ENCODE assay signal across 11 cellular contexts in genomic region chr1:160797163-160797797, GRCh38. TPM values are rescaled to one million over a fixed set of nuclear protein-coding genes. Genes with fewer than 3 reads are reported as not detected.
DNase-seq lines count a peak whose midpoint lies in the region; ATAC-seq and TF ChIP-seq lines count a peak whose summit lies in the region.
"Had no signal": no experiment of that assay in that cellular context is flagged by ENCODE, and none has a peak within 500 bp of the region (broad histone marks: within the 10 kb centered on the region; RNA-seq: fewer than 3 reads in every experiment).

No MANE protein-coding gene starts in this region.

- TF ChIP-seq CTCF in GM12864 (IDR thresholded peaks at IDR 0.05; ENCODE audit: low read depth, low read length, missing control alignments) = no peak
- no peak for TF ChIP-seq CTCF in GM20000 (IDR thresholded peaks at IDR 0.05; ENCODE audit: extremely low read depth, missing control alignments)
- no peak for TF ChIP-seq CTCF in gastrocnemius medialis (IDR thresholded peaks at IDR 0.05 in 4 of 5, conservative IDR thresholded peaks at IDR 0.05 in 1 of 5)

- CTCF ChIA-PET in T-cell (lab: Charles Lee) = interaction anchor here (0.6 to 3.9 kb wide), 16 partner anchors 9 to 481 kb away, joined by 3 to 19 read pairs (median 4); partner anchors contain the start of gene ITLN2 (in 1 of the 2)

- no peaks in the 10 kb centered on the region for H3K27me3 Mint-ChIP-seq in T-cell
- no peaks in the 10 kb centered on the region for H3K27me3 Mint-ChIP-seq in naive B cell

- no peak overlapping the region for H3K27ac ChIP-seq in gastrocnemius medialis

- no peaks in the 10 kb centered on the region for H3K36me3 ChIP-seq in gastrocnemius medialis

- in situ Hi-C loops in gastrocnemius medialis (cut with MboI; ENCODE audit: low sequenced_read_pairs in 4 of 4) = no loop called here

- no peak for ATAC-seq in T-cell (replicated peaks in 1 of 4)
- ATAC-seq in naive B cell (ENCODE audit: low read depth in 2 of 2) = peak; percentile 5 to 8
- no peak for ATAC-seq in gastrocnemius medialis
- ATAC-seq in HG03039 (IDR thresholded peaks at IDR 0.05; ENCODE audit: unreplicated experiment) = no peak

- no peaks in the 10 kb centered on the region for H3K4me1 ChIP-seq in gastrocnemius medialis

- H3K27me3 ChIP-seq in gastrocnemius medialis = no peaks in the 10 kb centered on the region

- TF ChIP-seq POLR2A in gastrocnemius medialis (IDR thresholded peaks at IDR 0.05) = no peak

- H3K4me3 Mint-ChIP-seq in T-cell (peak overlapping the region; percentile 93 to 99 (median 98)), naive B cell (peak overlapping the region; percentile 87 to 98 (median 94))

- H3K4me1 Mint-ChIP-seq in T-cell (peaks cover 53 to 75% (median 69%) of the 10 kb centered on the region in 3 donors), naive B cell (peaks cover 68 to 81% (median 80%) of the 10 kb centered on the region in 3 donors)

- H3K36me3 Mint-ChIP-seq in T-cell (peaks cover 26% of the 10 kb centered on the region), naive B cell (peaks cover 8 to 33% of the 10 kb centered on the region in 2 donors)

- POLR2A ChIA-PET in T-cell (lab: Charles Lee) = interaction anchor here (0.5 to 1.6 kb wide), 3 partner anchors 9 to 95 kb away, joined by 3 to 6 read pairs (median 5); no protein-coding TSS in a partner anchor

- no peak for DNase-seq in GM12864 (ENCODE audit: low read depth)
- peak; percentile 45 for DNase-seq in GM20000 (ENCODE audit: low spot score)
- DNase-seq in T-cell = no peak
- peak; percentile 48 for DNase-seq in naive B cell
- no peak for DNase-seq in NCI-H1417 (lab: John Stamatoyannopoulos, UW)
- no peak for DNase-seq in gastrocnemius medialis
- DNase-seq in hepatic stellate cell (ENCODE audit: low spot score) = no peak
- DNase-seq: GOT3 had no signal

- H3K9me3 ChIP-seq in gastrocnemius medialis = peaks cover 0 to 3% (median 0%) of the 10 kb centered on the region in 3 donors

- H3K9me3 Mint-ChIP-seq in T-cell (no peaks in the 10 kb centered on the region), naive B cell (peaks cover 0 to 2% (median 0%) of the 10 kb centered on the region in 7 donors)

- H3K27ac Mint-ChIP-seq in T-cell (peak overlapping the region; percentile 99), naive B cell (peak overlapping the region; percentile 99 to 100 (median 100))

- H3K4me3 ChIP-seq in GM12864 (ENCODE audit: low read depth, low read length) (peak overlapping the region; percentile 53), gastrocnemius medialis (no peak overlapping the region)

- intact Hi-C loops in gastrocnemius medialis (cut with DNase I; ENCODE audit: low total_unique reads) = no loop called here

RNA-seq across cellular contexts. Expression of gene LY9, which starts 1.3 kb away (rescaled TPM):
- total RNA-seq in T-cell = 100 to 1,000 TPM in 3 of 5 donors, 10 to 100 TPM in 2; 95.4 to 127 (median 101) TPM
- polyA plus RNA-seq in naive B cell (ENCODE audit: low read depth in 6 of 6) = 100 to 1,000 TPM; 143 to 230 (median 167) TPM
- not detected for total RNA-seq in gastrocnemius medialis
- total RNA-seq: kidney epithelial cell, osteoblast had no signal

RNA-seq across cellular contexts. Expression of gene SLAMF7, which starts 58.2 kb away (rescaled TPM):
- total RNA-seq in T-cell = 10 to 100 TPM in 4 of 5 donors, 1 to 10 TPM in 1; 9.5 to 32.0 (median 25.5) TPM
- 1 to 10 TPM in 5 of 6 donors, not detected in 1; 1.2 to 5.3 (median 3.0) TPM for polyA plus RNA-seq in naive B cell (ENCODE audit: low read depth in 6 of 6)
- under 1 TPM in 1 of 4 donors, not detected in 3; 0.81 TPM for total RNA-seq in gastrocnemius medialis
- total RNA-seq: osteoblast had no signal

Comparison
In these comparisons a context has a peak if more than half of its experiments do, and no peak if none do; other contexts are left out.
1. DNase-seq: peak in GM20000 (single experiment) and naive B cell (single experiment); none in GM12864 (single experiment), T-cell (0 of 34), NCI-H1417 (0 of 3), gastrocnemius medialis (0 of 2) and hepatic stellate cell (single experiment).
2. ATAC-seq: peak in naive B cell (2 of 2); none in T-cell (0 of 4), gastrocnemius medialis (0 of 2) and HG03039 (single experiment).
3. RNA of gene LY9, which starts 1.3 kb away (total RNA-seq): 95.4 to 127 TPM in T-cell; not detected in gastrocnemius medialis; every median in the first group is over 10 times any median in the second.
4. RNA of gene SLAMF7, which starts 58.2 kb away (total RNA-seq): 9.5 to 32.0 TPM in T-cell; 0.81 TPM in gastrocnemius medialis; every median in the first group is over 4 times any median in the second.